ENCODE assay signal across 8 cellular contexts in genomic region chr10:17836917-17837316, GRCh38. TPM values are rescaled to one million over a fixed set of nuclear protein-coding genes. Genes with fewer than 3 reads are reported as not detected.
DNase-seq lines count a peak whose midpoint lies in the region; ATAC-seq and TF ChIP-seq lines count a peak whose summit lies in the region.

No MANE protein-coding gene starts in this region.

- H3K9me3 ChIP-seq in iPS-20b (ENCODE audit: insufficient read depth, low read depth, low read length) (no peaks in the 10 kb centered on the region), spleen (no peaks in the 10 kb centered on the region)

- H3K27me3 ChIP-seq in iPS-20b (ENCODE audit: insufficient read depth, low read length) (no peaks in the 10 kb centered on the region), spleen (replicated peaks in 1 of 7) (peaks cover 0 to 4% (median 0%) of the 10 kb centered on the region in 7 donors)

- DNase-seq in HT-29 (ENCODE audit: low spot score) (peak; percentile 15), amniotic stem cell (lab: John Stamatoyannopoulos, UW) (peak; percentile 25), spleen (no peak), GF-D8 (lab: John Stamatoyannopoulos, UW) (no peak), SIG-M5 treated with dmso at 0.1 percent for 504 hours (lab: John Stamatoyannopoulos, UW; ENCODE audit: unreplicated experiment) (no peak), T-helper 9 cell (no peak)

- no peak for TF ChIP-seq CTCF in spleen (IDR thresholded peaks at IDR 0.05 in 8 of 11, conservative IDR thresholded peaks at IDR 0.05 in 3 of 11)

- intact Hi-C loops in spleen (cut with DNase I; ENCODE audit: low total_unique reads), result loop anchor here (10.0 kb wide), 1 partner anchor 92 kb away; no protein-coding TSS in a partner anchor

- no peak for ATAC-seq in HG03097 (IDR thresholded peaks at IDR 0.05; ENCODE audit: low FRiP score, unreplicated experiment)

- H3K36me3 ChIP-seq in iPS-20b (ENCODE audit: insufficient read depth, low read depth, low read length) (no peaks in the 10 kb centered on the region), spleen (peaks cover 0 to 25% (median 0%) of the 10 kb centered on the region in 6 donors)

- H3K27ac ChIP-seq in iPS-20b (ENCODE audit: low read length), result no peak overlapping the region
- H3K27ac ChIP-seq in spleen, result peak overlapping the region in 7 of 8 donors; percentile 45 to 74 (median 69)

- WGBS in spleen, 5 donors, result 12 to 32% (median 24%) methylated on average over 8 of the region's 8 CpGs

- 0 out of 2 replicates have a peak overlapping the region, but pooled peaks have one; percentile 35 for H3K4me3 ChIP-seq in iPS-20b (ENCODE audit: low read length)
- peak overlapping the region in 2 of 8 donors; percentile 4 to 5 for H3K4me3 ChIP-seq in spleen

- H3K4me1 ChIP-seq in iPS-20b (ENCODE audit: insufficient read depth, low read length), result peaks cover 5% of the 10 kb centered on the region
- peaks cover 7 to 39% (median 31%) of the 10 kb centered on the region in 6 donors for H3K4me1 ChIP-seq in spleen

- peak overlapping the region; percentile 32; the same call in 1 of the 2 replicates for H3K9ac ChIP-seq in iPS-20b (ENCODE audit: low read depth, low read length)

- TF ChIP-seq POLR2A in spleen (IDR thresholded peaks at IDR 0.05), result no peak

RNA-seq across cellular contexts. Expression of gene MRC1, which starts 27.8 kb away (rescaled TPM):
- total RNA-seq in HT-29 (2014; rRNA removed; shearing (Covaris generic)), result 0.03 TPM in 1 of 2 replicates, not detected in the other
- total RNA-seq in spleen, result 100 to 1,000 TPM in 6 of 7 donors, 10 to 100 TPM in 1; 88.8 to 370 (median 151) TPM
- polyA plus RNA-seq in spleen, result 10 to 100 TPM in 2 of 3 donors, 1 to 10 TPM in 1; 9.9 to 20.9 (median 10.8) TPM

Comparison
In these comparisons a context has a peak if more than half of its experiments do, and no peak if none do; other contexts are left out.
1. DNase-seq: peak in HT-29 (single experiment) and amniotic stem cell (single experiment); none in spleen (single experiment), GF-D8 (single experiment), SIG-M5 treated with dmso at 0.1 percent for 504 hours (single experiment) and T-helper 9 cell (single experiment).
2. RNA of gene MRC1, which starts 27.8 kb away (total RNA-seq): 88.8 to 370 TPM in spleen; 0.03 TPM in HT-29; every median in the first group is over 10 times any median in the second.